Comparison of ENCODE assay signal across 22 cellular contexts in genomic region chr18:49628119-49628518, GRCh38.
DNase-seq lines count a peak whose midpoint lies in the region; ATAC-seq and TF ChIP-seq lines count a peak whose summit lies in the region.
"Had no signal": no experiment of that assay in that cellular context is flagged by ENCODE, and none has a peak within 500 bp of the region (broad histone marks: within the 10 kb centered on the region; RNA-seq: fewer than 3 reads in every experiment).

No MANE protein-coding gene starts in this region.

- H2BK5ac ChIP-seq in trophoblast cell (ENCODE audit: low read depth, low read length, poor library complexity), result no peak overlapping the region

- H3K27me3 ChIP-seq in trophoblast cell (ENCODE audit: insufficient read depth, low read length), result no peaks in the 10 kb centered on the region
- H3K27me3 ChIP-seq: ovary, tibial nerve had no signal

- H3K9me3 ChIP-seq in trophoblast cell (ENCODE audit: insufficient read depth, low read depth, low read length), result no peaks in the 10 kb centered on the region
- H3K9me3 ChIP-seq: adrenal gland, heart left ventricle, ovary, tibial nerve had no signal

- no peak overlapping the region for H3K4me2 ChIP-seq in trophoblast cell (ENCODE audit: low read length)

- H4K91ac ChIP-seq in trophoblast cell (ENCODE audit: low read depth, low read length), result no peak overlapping the region

- DNase-seq in ELR (ENCODE audit: low read depth) (peak; percentile 17), NCI-H226 (peak; percentile 45), choroid plexus epithelial cell (ENCODE audit: low read depth) (peak; percentile 21), mucosa of gallbladder (ENCODE audit: low spot score) (peak; percentile 55), trophoblast cell (no peak), DMS79 treated with DMSO at 0.1 percent for 48 hours (lab: John Stamatoyannopoulos, UW) (no peak)
- DNase-seq: activated CD4-positive, alpha-beta T cell treated with anti-CD3 and anti-CD28 coated beads for 48 hours; activated CD8-positive, alpha-beta memory T cell treated with anti-CD3 and anti-CD28 coated beads, Interleukin-2, amount 50 U/mL, for 48 hours; activated effector memory CD4-positive, alpha-beta T cell treated with anti-CD3 and anti-CD28 coated beads, Interleukin-2, amount 50 U/mL, for 16 hours; adrenal gland; CD4-positive, alpha-beta memory T cell; cerebellar nuclear complex; heart left ventricle; immature natural killer cell; naive B cell; NCI-H1694 treated with DMSO at 0.1 percent for 48 hours; stimulated activated CD4-positive, alpha-beta T cell treated with anti-CD3 and anti-CD28 coated beads, Interleukin-1b, Interleukin-23, amount 100 ng/mL, for 48 hours; stimulated activated naive CD8-positive, alpha-beta T cell treated with anti-CD3 and anti-CD28 coated beads, Interleukin-15, Interleukin-2, amounts not matched to agents 100 U/mL and 50 U/mL, for 24 hours had no signal

- ATAC-seq in HG03139 (IDR thresholded peaks at IDR 0.05; ENCODE audit: unreplicated experiment) (no peak), HG02642 (IDR thresholded peaks at IDR 0.05; ENCODE audit: poor library complexity, unreplicated experiment) (no peak)
- ATAC-seq: stimulated activated naive CD8-positive, alpha-beta T cell treated with anti-CD3 and anti-CD28 coated beads, Interleukin-15, Interleukin-2, amounts not matched to agents 100 U/mL and 50 U/mL, for 24 hours had no signal

- no peak overlapping the region for H3K4ac ChIP-seq in trophoblast cell (ENCODE audit: low read depth, low read length)

- H2AK5ac ChIP-seq in trophoblast cell (ENCODE audit: low read length), result no peak overlapping the region

- no peak overlapping the region for H2BK120ac ChIP-seq in trophoblast cell (ENCODE audit: insufficient read depth, low read length, poor library complexity)

- H3K79me1 ChIP-seq in trophoblast cell (ENCODE audit: low read length), result no peaks in the 10 kb centered on the region

- no peak overlapping the region for H2BK12ac ChIP-seq in trophoblast cell (ENCODE audit: low read length)

- H3K23ac ChIP-seq in trophoblast cell (ENCODE audit: low read length), result no peak overlapping the region

- no peak overlapping the region for H2AFZ ChIP-seq in trophoblast cell (ENCODE audit: insufficient read depth, low read length, poor library complexity)

- H3K36me3 ChIP-seq in trophoblast cell (ENCODE audit: control insufficient read depth in 1 of 2, insufficient read depth in 2 of 2, low read length in 2 of 2), result no peaks in the 10 kb centered on the region
- H3K36me3 ChIP-seq: adrenal gland, heart left ventricle, ovary, tibial nerve had no signal

- no peak overlapping the region for H3K4me3 ChIP-seq in choroid plexus epithelial cell (ENCODE audit: low read depth, low read length)
- no peak overlapping the region for H3K4me3 ChIP-seq in trophoblast cell (ENCODE audit: low read depth, low read length)
- H3K4me3 ChIP-seq: adrenal gland, heart left ventricle, ovary, tibial nerve had no signal

- H3K79me2 ChIP-seq in trophoblast cell (ENCODE audit: control insufficient read depth, insufficient read depth, low read length, poor library complexity), result no peaks in the 10 kb centered on the region

- no peak overlapping the region for H3K27ac ChIP-seq in trophoblast cell (ENCODE audit: low read depth, low read length)
- H3K27ac ChIP-seq: adrenal gland, heart left ventricle, ovary, tibial nerve had no signal

- no peak overlapping the region for H4K8ac ChIP-seq in trophoblast cell (ENCODE audit: low read depth, low read length)

- TF ChIP-seq CTCF in choroid plexus epithelial cell (conservative IDR thresholded peaks at IDR 0.05; ENCODE audit: low read depth, low read length), result no peak

- no peak overlapping the region for H3K9ac ChIP-seq in trophoblast cell (ENCODE audit: low read length)

- no CpG with 5 or more reads among the region's 3 CpGs for WGBS in trophoblast cell (ENCODE audit: extremely low coverage, insufficient coverage, insufficient read length)

- H3K14ac ChIP-seq in trophoblast cell (ENCODE audit: low read length), result no peak overlapping the region

- no peak overlapping the region for H4K12ac ChIP-seq in trophoblast cell (ENCODE audit: low read depth, low read length)

- H3K4me1 ChIP-seq in trophoblast cell (ENCODE audit: control insufficient read depth in 1 of 2, insufficient read depth in 2 of 2, low read length in 2 of 2), result peaks cover 0 to 1% of the 10 kb centered on the region in 2 experiments
- H3K4me1 ChIP-seq: adrenal gland had no signal

- no peak overlapping the region for H3K18ac ChIP-seq in trophoblast cell (ENCODE audit: low read length)

Comparison
In these comparisons a context has a peak if more than half of its experiments do, and no peak if none do; other contexts are left out.
1. DNase-seq: peak in ELR (single experiment), NCI-H226 (single experiment), choroid plexus epithelial cell (single experiment) and mucosa of gallbladder (single experiment); none in trophoblast cell (0 of 2) and DMS79 treated with DMSO at 0.1 percent for 48 hours (single experiment).